ENCODE assay signal across 38 cellular contexts in genomic region chr10:52561322-52561721, GRCh38.
"Had no signal": no experiment of that assay in that cellular context is flagged by ENCODE, and none has a peak within 500 bp of the region (broad histone marks: within the 10 kb centered on the region; RNA-seq: fewer than 3 reads in every experiment).

No MANE protein-coding gene starts in this region.

- H3K36me3 Mint-ChIP-seq: activated CD4-positive, alpha-beta memory T cell treated with anti-CD3 and anti-CD28 coated beads for 36 hours; activated naive CD4-positive, alpha-beta T cell treated with anti-CD3 and anti-CD28 coated beads, Interleukin-2, amount 50 U/mL, for 24 hours; activated naive CD8-positive, alpha-beta T cell; activated naive CD8-positive, alpha-beta T cell treated with anti-CD3 and anti-CD28 coated beads, Interleukin-2, amount 10 ng/mL, durations not matched to agents 7 days and 5 days; brain had no signal

- H3K27ac Mint-ChIP-seq: activated B cell treated with CpG ODN at 0.5 μM for 24 hours; activated CD4-positive, alpha-beta memory T cell treated with anti-CD3 and anti-CD28 coated beads for 36 hours; activated CD4-positive, alpha-beta T cell treated with anti-CD3 and anti-CD28 coated beads, Interleukin-2, amount 10 ng/mL, durations not matched to agents 24 days and 14 days; activated CD8-positive, alpha-beta T cell treated with anti-CD3 and anti-CD28 coated beads for 36 hours; activated naive CD4-positive, alpha-beta T cell treated with anti-CD3 and anti-CD28 coated beads for 36 hours; activated naive CD4-positive, alpha-beta T cell treated with anti-CD3 and anti-CD28 coated beads, Interleukin-2, amount 50 U/mL, for 24 hours; activated naive CD8-positive, alpha-beta T cell; activated naive CD8-positive, alpha-beta T cell treated with anti-CD3 and anti-CD28 coated beads, Interleukin-2, amount 10 ng/mL, durations not matched to agents 7 days and 5 days; activated naive CD8-positive, alpha-beta T cell treated with anti-CD3 and anti-CD28 coated beads, Interleukin-2, amount 50 U/mL, for 24 hours; activated T-cell treated with anti-CD3 and anti-CD28 coated beads, Interleukin-2, amount 50 U/mL, for 72 hours; activated T-helper 1 cell treated with anti-CD3 and anti-CD28 coated beads, Interleukin-12 subunit alpha, Interleukin-12 subunit beta, Interleukin-2, Interleukin-4 antibody, amounts not matched to agents 30 ng/mL and 10 ng/mL and 1 ng/mL, durations not matched to agents 14 hours and 24 hours and 36 hours; activated T-helper 17 cell treated with anti-CD3 and anti-CD28 coated beads, Interleukin-2, amount 50 U/mL, for 72 hours; brain; T-helper 1 cell treated with Interleukin-12 subunit alpha and Interleukin-12 subunit beta and Interleukin-4 antibody, amounts not matched to agents 30 μg/mL and 1 μg/mL, for 36 hours; T-helper 2 cell treated with Interferon-gamma antibody and Interleukin-4, amounts not matched to agents 5 μg/mL and 100 μg/mL, for 36 hours had no signal

- FAIRE-seq: bronchial epithelial cell, TTC549 had no signal

- H3K27me3 Mint-ChIP-seq: activated B cell treated with CpG ODN at 0.5 μM for 24 hours; activated CD4-positive, alpha-beta memory T cell treated with anti-CD3 and anti-CD28 coated beads for 36 hours; activated CD4-positive, alpha-beta T cell treated with anti-CD3 and anti-CD28 coated beads, Interleukin-2, amount 10 ng/mL, durations not matched to agents 24 days and 14 days; activated CD8-positive, alpha-beta T cell treated with anti-CD3 and anti-CD28 coated beads for 36 hours; activated naive CD4-positive, alpha-beta T cell treated with anti-CD3 and anti-CD28 coated beads, Interleukin-2, amount 50 U/mL, for 24 hours; activated naive CD8-positive, alpha-beta T cell; activated naive CD8-positive, alpha-beta T cell treated with anti-CD3 and anti-CD28 coated beads, Interleukin-2, amount 10 ng/mL, durations not matched to agents 7 days and 5 days; activated naive CD8-positive, alpha-beta T cell treated with anti-CD3 and anti-CD28 coated beads, Interleukin-2, amount 50 U/mL, for 24 hours; activated T-helper 17 cell treated with anti-CD3 and anti-CD28 coated beads, Interleukin-2, amount 50 U/mL, for 72 hours; central memory CD8-positive, alpha-beta T cell had no signal

- H3K4me3 ChIP-seq: ascending aorta, cardiac muscle cell had no signal

- H3K27ac ChIP-seq: ascending aorta, cardiac muscle cell, VCaP had no signal

- H3K9me3 Mint-ChIP-seq: activated B cell treated with CpG ODN at 0.5 μM for 24 hours; activated CD4-positive, alpha-beta T cell treated with anti-CD3 and anti-CD28 coated beads, Interleukin-2, amount 10 ng/mL, durations not matched to agents 24 days and 14 days; activated CD8-positive, alpha-beta T cell treated with anti-CD3 and anti-CD28 coated beads for 36 hours; activated naive CD4-positive, alpha-beta T cell treated with anti-CD3 and anti-CD28 coated beads for 36 hours; activated naive CD4-positive, alpha-beta T cell treated with anti-CD3 and anti-CD28 coated beads, Interleukin-2, amount 50 U/mL, for 24 hours; activated naive CD8-positive, alpha-beta T cell treated with anti-CD3 and anti-CD28 coated beads, Interleukin-2, amount 10 ng/mL, durations not matched to agents 7 days and 5 days; activated naive CD8-positive, alpha-beta T cell treated with anti-CD3 and anti-CD28 coated beads, Interleukin-2, amount 50 U/mL, for 24 hours; activated T-helper 1 cell treated with anti-CD3 and anti-CD28 coated beads, Interleukin-12 subunit alpha, Interleukin-12 subunit beta, Interleukin-2, Interleukin-4 antibody, amounts not matched to agents 30 ng/mL and 10 ng/mL and 1 ng/mL, durations not matched to agents 14 hours and 24 hours and 36 hours; T-helper 1 cell treated with Interleukin-12 subunit alpha and Interleukin-12 subunit beta and Interleukin-4 antibody, amounts not matched to agents 30 μg/mL and 1 μg/mL, for 36 hours; T-helper 2 cell treated with Interferon-gamma antibody and Interleukin-4, amounts not matched to agents 5 μg/mL and 100 μg/mL, for 36 hours had no signal

- H3K4me1 ChIP-seq: ascending aorta had no signal

- DNase-seq: activated B cell treated with CpG ODN at 0.5 μM for 24 hours; activated CD4-positive, alpha-beta memory T cell treated with anti-CD3 and anti-CD28 coated beads for 36 hours; activated CD4-positive, alpha-beta T cell treated with anti-CD3 and anti-CD28 coated beads for 4 hours; activated CD4-positive, alpha-beta T cell treated with anti-CD3 and anti-CD28 coated beads, Interleukin-2, amount 10 ng/mL, durations not matched to agents 24 days and 14 days; activated CD4-positive, alpha-beta T cell treated with anti-CD3 and anti-CD28 coated beads, Interleukin-2, amount 50 U/mL, for 1 hour; activated CD4-positive, alpha-beta T cell treated with anti-CD3 and anti-CD28 coated beads, Interleukin-2, amount 50 U/mL, for 4 hours; activated CD4-positive, CD25-positive, alpha-beta regulatory T cell treated with anti-CD3 and anti-CD28 coated beads, Interleukin-2, amount 50 U/mL, for 72 hours; activated CD8-positive, alpha-beta memory T cell treated with anti-CD3 and anti-CD28 coated beads, Interleukin-2, amount 50 U/mL, for 4 hours; activated CD8-positive, alpha-beta T cell treated with anti-CD3 and anti-CD28 coated beads for 36 hours; activated effector memory CD4-positive, alpha-beta T cell treated with anti-CD3 and anti-CD28 coated beads, Interleukin-2, amount 50 U/mL, for 16 hours; activated gamma-delta T cell treated with Interleukin-2 at 50 U/mL for 16 hours; activated naive CD4-positive, alpha-beta T cell; activated naive CD4-positive, alpha-beta T cell treated with anti-CD3 and anti-CD28 coated beads for 36 hours; activated naive CD8-positive, alpha-beta T cell treated with anti-CD3 and anti-CD28 coated beads, Interleukin-2, amount 10 ng/mL, durations not matched to agents 7 days and 5 days; activated naive CD8-positive, alpha-beta T cell treated with anti-CD3 and anti-CD28 coated beads, Interleukin-2, amount 50 U/mL, for 24 hours; activated T-cell treated with anti-CD3 and anti-CD28 coated beads for 4 hours; activated T-cell treated with anti-CD3 and anti-CD28 coated beads, Interleukin-2, amount 50 U/mL, for 1 hour; activated T-cell treated with anti-CD3 and anti-CD28 coated beads, Interleukin-2, amount 50 U/mL, for 4 hours; activated T-cell treated with anti-CD3 and anti-CD28 coated beads, Interleukin-2, amount 50 U/mL, for 72 hours; amygdala; anterior cingulate cortex; caudate nucleus; cerebellar nuclear complex; T-helper 2 cell; T-helper 9 cell had no signal

- ATAC-seq: activated CD8-positive, alpha-beta T cell treated with anti-CD3 and anti-CD28 coated beads for 36 hours; activated naive CD8-positive, alpha-beta T cell treated with anti-CD3 and anti-CD28 coated beads, Interleukin-2, amount 50 U/mL, for 24 hours; activated T-cell treated with anti-CD3 and anti-CD28 coated beads, Interleukin-2, amount 50 U/mL, for 4 hours; activated T-cell treated with anti-CD3 and anti-CD28 coated beads, Interleukin-2, amount 50 U/mL, for 72 hours; activated T-helper 17 cell treated with anti-CD3 and anti-CD28 coated beads, Interleukin-2, amount 50 U/mL, for 72 hours had no signal

- H3K9me3 ChIP-seq: ascending aorta had no signal

- H3K4me1 Mint-ChIP-seq: activated B cell treated with CpG ODN at 0.5 μM for 24 hours; activated CD4-positive, alpha-beta T cell treated with anti-CD3 and anti-CD28 coated beads, Interleukin-2, amount 10 ng/mL, durations not matched to agents 24 days and 14 days; activated naive CD4-positive, alpha-beta T cell treated with anti-CD3 and anti-CD28 coated beads, Interleukin-2, amount 50 U/mL, for 24 hours; activated naive CD8-positive, alpha-beta T cell treated with anti-CD3 and anti-CD28 coated beads, Interleukin-2, amount 10 ng/mL, durations not matched to agents 7 days and 5 days; activated naive CD8-positive, alpha-beta T cell treated with anti-CD3 and anti-CD28 coated beads, Interleukin-2, amount 50 U/mL, for 24 hours; activated T-helper 17 cell treated with anti-CD3 and anti-CD28 coated beads, Interleukin-2, amount 50 U/mL, for 72 hours; brain; central memory CD8-positive, alpha-beta T cell had no signal

- H3K4me3 Mint-ChIP-seq: activated B cell treated with CpG ODN at 0.5 μM for 24 hours; activated CD4-positive, alpha-beta memory T cell treated with anti-CD3 and anti-CD28 coated beads for 36 hours; activated CD4-positive, alpha-beta T cell treated with anti-CD3 and anti-CD28 coated beads, Interleukin-2, amount 10 ng/mL, durations not matched to agents 24 days and 14 days; activated CD8-positive, alpha-beta T cell treated with anti-CD3 and anti-CD28 coated beads for 36 hours; activated naive CD4-positive, alpha-beta T cell treated with anti-CD3 and anti-CD28 coated beads for 36 hours; activated naive CD4-positive, alpha-beta T cell treated with anti-CD3 and anti-CD28 coated beads, Interleukin-2, amount 50 U/mL, for 24 hours; activated naive CD8-positive, alpha-beta T cell; activated naive CD8-positive, alpha-beta T cell treated with anti-CD3 and anti-CD28 coated beads, Interleukin-2, amount 10 ng/mL, durations not matched to agents 7 days and 5 days; activated naive CD8-positive, alpha-beta T cell treated with anti-CD3 and anti-CD28 coated beads, Interleukin-2, amount 50 U/mL, for 24 hours; activated T-cell treated with anti-CD3 and anti-CD28 coated beads, Interleukin-2, amount 50 U/mL, for 4 hours; activated T-cell treated with anti-CD3 and anti-CD28 coated beads, Interleukin-2, amount 50 U/mL, for 72 hours; activated T-helper 1 cell treated with anti-CD3 and anti-CD28 coated beads, Interleukin-12 subunit alpha, Interleukin-12 subunit beta, Interleukin-2, Interleukin-4 antibody, amounts not matched to agents 30 ng/mL and 10 ng/mL and 1 ng/mL, durations not matched to agents 14 hours and 24 hours and 36 hours; activated T-helper 17 cell treated with anti-CD3 and anti-CD28 coated beads, Interleukin-2, amount 50 U/mL, for 72 hours; brain; central memory CD8-positive, alpha-beta T cell; T-helper 1 cell treated with Interleukin-12 subunit alpha and Interleukin-12 subunit beta and Interleukin-4 antibody, amounts not matched to agents 30 μg/mL and 1 μg/mL, for 36 hours; T-helper 2 cell treated with Interferon-gamma antibody and Interleukin-4, amounts not matched to agents 5 μg/mL and 100 μg/mL, for 36 hours had no signal

- H3K36me3 ChIP-seq: ascending aorta, cardiac muscle cell had no signal

- H3K27me3 ChIP-seq: ascending aorta, cardiac muscle cell had no signal
